Comparison of ENCODE assay signal across 15 cellular contexts in genomic region chr10:11260136-11260535, GRCh38.
DNase-seq lines count a peak whose midpoint lies in the region; ATAC-seq, FAIRE-seq and TF ChIP-seq lines count a peak whose summit lies in the region.
"Had no signal": no experiment of that assay in that cellular context is flagged by ENCODE, and none has a peak within 500 bp of the region (broad histone marks: within the 10 kb centered on the region; RNA-seq: fewer than 3 reads in every experiment).

No MANE protein-coding gene starts in this region.

- no TSS peak for BruUV-seq in K562 (replicated peaks; lab: Mats Ljungman, UMichigan)

- no peak overlapping the region for H3K4me2 ChIP-seq in K562 (ENCODE audit: insufficient read depth, low read length)

- TF ChIP-seq EP300 in K562 (IDR thresholded peaks at IDR 0.05; ENCODE audit: low read length), result no peak

- intact Hi-C loops in K562 (cut with micrococcal nuclease), result no loop called here
- intact Hi-C loops in sciatic nerve (cut with DNase I), result no loop called here

- TF ChIP-seq CTCF in K562 (IDR thresholded peaks at IDR 0.05 in 2 of 3, conservative IDR thresholded peaks at IDR 0.05 in 1 of 3; ENCODE audit: insufficient read depth in 2 of 3, low read depth in 1 of 3, low read length in 3 of 3), result no peak

- peak; percentile 38 for DNase-seq in activated CD8-positive, alpha-beta memory T cell treated with anti-CD3 and anti-CD28 coated beads, Interleukin-2, amount 50 U/mL, for 48 hours
- DNase-seq in activated CD8-positive, alpha-beta memory T cell treated with anti-CD3 and anti-CD28 coated beads for 24 hours, result no peak
- DNase-seq in HuH-7.5 (ENCODE audit: low spot score) (peak; percentile 12), K562 (ENCODE audit: extremely low read depth in 1 of 4, low spot score in 3 of 4) (no peak), sciatic nerve (ENCODE audit: low spot score) (no peak), GOT3 (lab: John Stamatoyannopoulos, UW) (no peak)
- DNase-seq: left colon; NCI-H2171; occipital lobe; OCI-M1; stimulated activated CD4-positive, alpha-beta T cell treated with anti-CD3 and anti-CD28 coated beads, Interleukin-12 subunit alpha, Interleukin-12 subunit beta, amount 100 ng/mL, for 4 hours had no signal

- TF ChIP-seq POLR2A in K562 (conservative IDR thresholded peaks at IDR 0.05), result no peak

- H3K27ac ChIP-seq in K562 (ENCODE audit: extremely low read depth, low read depth, low read length), result no peak overlapping the region

- H3K9ac ChIP-seq in K562 (ENCODE audit: insufficient read depth in 1 of 2, low read depth in 2 of 2, low read length in 2 of 2), result no peak overlapping the region

- H3K9me3 ChIP-seq in K562 (replicated peaks; ENCODE audit: control insufficient read depth, insufficient read depth, low read depth, low read length), result no peaks in the 10 kb centered on the region

- H3K4me1 ChIP-seq in K562 (replicated peaks in 1 of 2; ENCODE audit: control insufficient read depth in 2 of 2, insufficient read depth in 2 of 2, low read length in 2 of 2), result no peaks in the 10 kb centered on the region

- TF ChIP-seq RAD21 in K562 (CRISPR knock-in tag; conservative IDR thresholded peaks at IDR 0.05 in 1 of 2, IDR thresholded peaks at IDR 0.05 in 1 of 2), result no peak

- FAIRE-seq in K562 (lab: Jason Lieb, UNC), result no peak
- FAIRE-seq: endometrium, urothelium cell line had no signal

- no peaks in the 10 kb centered on the region for H3K79me2 ChIP-seq in K562 (ENCODE audit: control insufficient read depth, insufficient read depth, low read length)

- H3K36me3 ChIP-seq in K562 (ENCODE audit: control insufficient read depth, insufficient read depth, low read length), result no peaks in the 10 kb centered on the region

- H2AFZ ChIP-seq in K562 (ENCODE audit: low read depth, low read length), result no peak overlapping the region

- no peaks in the 10 kb centered on the region for H4K20me1 ChIP-seq in K562 (replicated peaks; ENCODE audit: control insufficient read depth, insufficient read depth, low read length)

- no peak overlapping the region for H3K4me3 ChIP-seq in K562

- 63% methylated on average over 10 of the region's 10 CpGs for WGBS in K562 (ENCODE audit: insufficient coverage, low coverage, missing lambda C conversion rate)

- ATAC-seq in K562 (peak; percentile 58; the same call in 1 of the 3 replicates), sciatic nerve (peak; percentile 35), HG02885 (IDR thresholded peaks at IDR 0.05; ENCODE audit: poor library complexity, unreplicated experiment) (no peak), GM18907 (IDR thresholded peaks at IDR 0.05; ENCODE audit: unreplicated experiment) (no peak)
- ATAC-seq: left colon had no signal

- in situ Hi-C loops in K562 (cut with MboI), result no loop called here

- POLR2A ChIA-PET in K562 (lab: Yijun Ruan, JAX), result no interaction called here

- H3K9me1 ChIP-seq in K562 (ENCODE audit: control insufficient read depth, insufficient read depth, low read length), result no peaks in the 10 kb centered on the region

- no peaks in the 10 kb centered on the region for H3K27me3 ChIP-seq in K562 (ENCODE audit: control insufficient read depth in 2 of 2, insufficient read depth in 2 of 2, low read length in 2 of 2)

- CTCF ChIA-PET in K562 (lab: Yijun Ruan, JAX; ENCODE audit: low intra/inter-chr PET ratio), result no interaction called here

TF ChIP-seq in K562, 482 proteins besides CTCF, POLR2A, EP300 and RAD21:
- TF ChIP-seq ZBTB33 (CRISPR knock-in tag; IDR thresholded peaks at IDR 0.05) (peak; percentile 12; the same call in 1 of the 2 replicates), ZNF668 (CRISPR knock-in tag; IDR thresholded peaks at IDR 0.05) (no peak), L3MBTL2 (IDR thresholded peaks at IDR 0.05) (no peak), HMGN3 (IDR thresholded peaks at IDR 0.05; ENCODE audit: borderline replicate concordance, extremely low read depth, insufficient read length, low read depth, low read length) (no peak), ZNF354B (CRISPR knock-in tag; IDR thresholded peaks at IDR 0.05) (no peak)
- TF ChIP-seq, protein P1, sequence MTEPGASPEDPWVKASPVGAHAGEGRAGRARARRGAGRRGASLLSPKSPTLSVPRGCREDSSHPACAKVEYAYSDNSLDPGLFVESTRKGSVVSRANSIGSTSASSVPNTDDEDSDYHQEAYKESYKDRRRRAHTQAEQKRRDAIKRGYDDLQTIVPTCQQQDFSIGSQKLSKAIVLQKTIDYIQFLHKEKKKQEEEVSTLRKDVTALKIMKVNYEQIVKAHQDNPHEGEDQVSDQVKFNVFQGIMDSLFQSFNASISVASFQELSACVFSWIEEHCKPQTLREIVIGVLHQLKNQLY (CRISPR knock-in tag; conservative IDR thresholded peaks at IDR 0.05), result no peak

Comparison
In these comparisons a context has a peak if more than half of its experiments do, and no peak if none do; other contexts are left out.
1. DNase-seq: peak in activated CD8-positive, alpha-beta memory T cell treated with anti-CD3 and anti-CD28 coated beads, Interleukin-2, amount 50 U/mL, for 48 hours (single experiment) and HuH-7.5 (single experiment); none in activated CD8-positive, alpha-beta memory T cell treated with anti-CD3 and anti-CD28 coated beads for 24 hours (single experiment), K562 (0 of 4), sciatic nerve (single experiment) and GOT3 (single experiment).
2. ATAC-seq: peak in K562 (single experiment) and sciatic nerve (single experiment); none in HG02885 (single experiment) and GM18907 (single experiment).